Comparison of ENCODE assay signal across 8 cellular contexts in the genomic region with DNA sequence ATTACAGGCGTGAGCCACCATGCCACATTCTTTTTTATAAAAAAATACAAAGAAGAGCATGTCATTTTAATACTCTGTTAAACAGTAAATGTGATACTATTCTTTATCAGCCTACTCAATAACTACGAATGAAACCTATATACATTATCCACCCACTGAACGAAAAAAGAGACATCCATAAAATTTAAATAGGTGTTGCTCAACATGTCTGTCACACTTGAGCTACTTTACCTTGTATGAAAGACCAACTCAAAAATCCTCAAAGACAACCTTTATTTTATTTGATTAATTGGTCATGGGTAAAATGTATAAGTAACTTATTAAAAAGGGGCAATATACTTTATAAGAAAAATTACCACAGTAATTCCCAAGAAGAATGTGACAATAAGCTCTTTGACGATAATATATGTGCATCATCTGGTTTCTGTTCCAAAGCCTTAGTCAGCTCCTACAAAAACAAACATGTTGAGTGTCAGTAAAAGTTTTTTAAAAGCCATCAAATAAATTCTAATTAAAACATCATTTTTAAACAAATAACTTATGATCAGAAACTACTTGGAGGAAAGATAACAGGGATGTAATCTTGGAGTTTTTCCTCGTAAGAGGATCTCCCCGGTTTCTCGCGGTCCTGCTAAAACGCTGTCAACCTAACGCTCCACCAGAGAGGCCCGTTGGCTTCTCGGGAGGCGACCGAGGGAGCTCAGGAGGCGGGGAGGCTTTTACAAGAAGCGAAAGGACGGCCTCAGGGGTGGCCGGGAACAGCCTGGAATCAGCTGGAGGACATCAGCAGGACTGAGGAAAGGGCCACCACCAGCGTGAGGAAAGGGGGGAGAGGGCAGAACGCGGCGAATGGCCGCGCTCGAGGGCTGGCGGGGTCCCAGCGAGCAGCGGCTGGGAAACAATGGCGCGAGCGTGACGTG. TPM values are rescaled to one million over a fixed set of nuclear protein-coding genes. Genes with fewer than 3 reads are reported as not detected.
DNase-seq lines count a peak whose midpoint lies in the region; ATAC-seq and TF ChIP-seq lines count a peak whose summit lies in the region.

No MANE protein-coding gene starts in this region.

- intact Hi-C loops in left colon (cut with DNase I, micrococcal nuclease), result no loop called here

- H3K4me3 Mint-ChIP-seq in activated CD4-positive, alpha-beta T cell treated with anti-CD3 and anti-CD28 coated beads, Interleukin-2, amount 10 ng/mL, durations not matched to agents 7 days and 5 days, result peak overlapping the region; percentile 83

- CTCF ChIA-PET in activated CD4-positive, alpha-beta T cell treated with anti-CD3 and anti-CD28 coated beads, Interleukin-2, amount 10 ng/mL, durations not matched to agents 7 days and 5 days (lab: Charles Lee), result interaction anchor here (0.9 to 1.3 kb wide), 4 partner anchors 37 to 224 kb away, joined by 3 to 4 read pairs (median 3); partner anchors contain the start of gene NOL6

- H3K4me3 ChIP-seq in BE2C (ENCODE audit: low read depth, low read length), result peak overlapping the region; percentile 77

- no peaks in the 10 kb centered on the region for H3K9me3 ChIP-seq in BE2C

- H3K27ac Mint-ChIP-seq in activated CD4-positive, alpha-beta T cell treated with anti-CD3 and anti-CD28 coated beads, Interleukin-2, amount 10 ng/mL, durations not matched to agents 7 days and 5 days, result peak overlapping the region; percentile 96

- DNase-seq in BE2C (peak; percentile 73), NCI-H2107 treated with DMSO at 0.1 percent for 48 hours (lab: John Stamatoyannopoulos, UW; ENCODE audit: unreplicated experiment) (peak; percentile 46), dermis microvascular lymphatic vessel endothelial cell (ENCODE audit: low read depth in 2 of 2) (peak; percentile 25 to 74), left colon (peak; percentile 33 to 55)
- peak; percentile 47 for DNase-seq in activated CD4-positive, alpha-beta T cell treated with anti-CD3 and anti-CD28 coated beads, Interleukin-2, amount 10 ng/mL, durations not matched to agents 7 days and 5 days
- DNase-seq in stimulated activated CD4-positive, alpha-beta T cell treated with anti-CD3 and anti-CD28 coated beads, Interleukin-15, amount 100 ng/mL, for 24 hours, result peak; percentile 59

- no peak for TF ChIP-seq CTCF in BE2C (IDR thresholded peaks at IDR 0.05; ENCODE audit: low read depth, low read length)

- peaks cover 11% of the 10 kb centered on the region for H3K4me1 Mint-ChIP-seq in activated CD4-positive, alpha-beta T cell treated with anti-CD3 and anti-CD28 coated beads, Interleukin-2, amount 10 ng/mL, durations not matched to agents 7 days and 5 days

- no peaks in the 10 kb centered on the region for H3K9me3 Mint-ChIP-seq in activated CD4-positive, alpha-beta T cell treated with anti-CD3 and anti-CD28 coated beads, Interleukin-2, amount 10 ng/mL, durations not matched to agents 7 days and 5 days

- POLR2A ChIA-PET in activated CD4-positive, alpha-beta T cell treated with anti-CD3 and anti-CD28 coated beads, Interleukin-2, amount 10 ng/mL, durations not matched to agents 7 days and 5 days (lab: Charles Lee), result interaction anchor here (0.7 kb wide), 1 partner anchor 135 kb away, joined by 4 read pairs; no protein-coding TSS in a partner anchor

- no peaks in the 10 kb centered on the region for H3K36me3 ChIP-seq in BE2C

- H3K27me3 ChIP-seq in BE2C, result no peaks in the 10 kb centered on the region

- peak; percentile 59 for ATAC-seq in GM21717 (IDR thresholded peaks at IDR 0.05; ENCODE audit: unreplicated experiment)
- ATAC-seq in left colon, result peak; percentile 74
- no peak for ATAC-seq in HG02970 (IDR thresholded peaks at IDR 0.05; ENCODE audit: low FRiP score, unreplicated experiment)

- no peaks in the 10 kb centered on the region for H3K36me3 Mint-ChIP-seq in activated CD4-positive, alpha-beta T cell treated with anti-CD3 and anti-CD28 coated beads, Interleukin-2, amount 10 ng/mL, durations not matched to agents 7 days and 5 days (ENCODE audit: low read depth)

- peaks cover 14% of the 10 kb centered on the region for H3K27me3 Mint-ChIP-seq in activated CD4-positive, alpha-beta T cell treated with anti-CD3 and anti-CD28 coated beads, Interleukin-2, amount 10 ng/mL, durations not matched to agents 7 days and 5 days

- H3K4me1 ChIP-seq in BE2C, result no peaks in the 10 kb centered on the region

RNA-seq across cellular contexts. Expression of gene ANKRD18B, which starts 13.5 kb away (rescaled TPM):
- polyA plus RNA-seq in BE2C (2012; ENCODE audit: insufficient read depth, insufficient read length, low read depth), result 1.9 TPM
- total RNA-seq in activated CD4-positive, alpha-beta T cell treated with anti-CD3 and anti-CD28 coated beads, Interleukin-2, amount 10 ng/mL, durations not matched to agents 7 days and 5 days, result under 1 TPM; 0.46 to 0.97 TPM
- total RNA-seq in dermis microvascular lymphatic vessel endothelial cell (under 0.01 and 0.13 TPM in 2 replicates), left colon (under 1 TPM in 1 of 2 donors, not detected in 1; 0.64 TPM)

RNA-seq across cellular contexts. Expression of gene NOL6, which starts 36.8 kb away (rescaled TPM):
- 58.9 TPM for polyA plus RNA-seq in BE2C (2012; ENCODE audit: insufficient read depth, insufficient read length, low read depth)
- 10 to 100 TPM; 36.2 to 37.7 TPM for total RNA-seq in activated CD4-positive, alpha-beta T cell treated with anti-CD3 and anti-CD28 coated beads, Interleukin-2, amount 10 ng/mL, durations not matched to agents 7 days and 5 days
- total RNA-seq in dermis microvascular lymphatic vessel endothelial cell, result 11.7 and 17.2 TPM in 2 replicates
- total RNA-seq in left colon, result 10 to 100 TPM; 14.4 to 20.3 TPM
